Comparison of ENCODE assay signal across 9 cellular contexts in the genomic region with DNA sequence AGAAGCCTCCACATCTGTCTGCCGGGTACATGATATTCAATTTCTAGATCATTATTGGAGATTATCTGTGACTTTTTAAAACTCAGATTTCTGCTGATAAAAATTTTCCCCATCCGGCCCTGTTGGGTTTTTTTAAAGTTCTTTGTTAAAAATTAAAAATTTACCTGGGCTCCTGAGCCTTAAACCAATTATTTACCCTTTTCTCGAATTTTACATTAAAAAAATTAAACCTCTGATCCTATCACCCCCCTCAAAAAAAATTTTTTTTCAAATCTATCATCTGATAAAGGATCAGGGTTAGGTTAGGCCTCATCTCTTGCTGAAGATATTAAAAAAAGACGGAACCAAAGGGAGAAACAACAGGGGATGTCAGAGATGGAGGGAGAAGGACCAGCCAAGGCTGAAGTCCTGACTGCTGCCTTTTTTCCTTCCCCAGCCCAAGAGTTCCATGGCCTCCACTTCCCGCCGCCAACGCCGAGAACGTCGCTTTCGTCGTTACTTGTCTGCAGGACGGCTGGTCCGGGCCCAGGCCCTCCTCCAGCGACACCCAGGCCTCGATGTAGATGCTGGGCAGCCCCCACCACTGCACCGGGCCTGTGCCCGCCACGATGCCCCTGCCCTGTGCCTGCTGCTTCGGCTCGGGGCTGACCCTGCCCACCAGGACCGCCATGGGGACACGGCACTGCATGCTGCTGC. TPM values are rescaled to one million over a fixed set of nuclear protein-coding genes. Genes with fewer than 3 reads are reported as not detected.
DNase-seq lines count a peak whose midpoint lies in the region; ATAC-seq and TF ChIP-seq lines count a peak whose summit lies in the region.
"Had no signal": no experiment of that assay in that cellular context is flagged by ENCODE, and none has a peak within 500 bp of the region (broad histone marks: within the 10 kb centered on the region; RNA-seq: fewer than 3 reads in every experiment).

No MANE protein-coding gene starts in this region.

- peaks cover 15% of the 10 kb centered on the region; the same call in 1 of the 2 replicates for H3K4me1 ChIP-seq in HUES6 (ENCODE audit: control insufficient read depth, insufficient read depth, low read length)
- H3K4me1 ChIP-seq in hepatocyte (ENCODE audit: insufficient read depth), result peaks cover 10% of the 10 kb centered on the region
- peaks cover 19 to 78% (median 61%) of the 10 kb centered on the region in 6 donors for H3K4me1 ChIP-seq in spleen

- H3K9me3 ChIP-seq in HUES6 (ENCODE audit: control insufficient read depth, insufficient read depth, low read depth, low read length) (no peaks in the 10 kb centered on the region), hepatocyte (ENCODE audit: low read depth) (no peaks in the 10 kb centered on the region), spleen (no peaks in the 10 kb centered on the region)

- H3K27ac Mint-ChIP-seq in activated CD8-positive, alpha-beta T cell treated with anti-CD3 and anti-CD28 coated beads for 36 hours, result peak overlapping the region; percentile 80

- H3K36me3 ChIP-seq in HUES6 (ENCODE audit: control insufficient read depth, insufficient read depth, low read length) (peaks cover 21% of the 10 kb centered on the region), hepatocyte (replicated peaks; ENCODE audit: insufficient read depth, low read depth) (no peaks in the 10 kb centered on the region), spleen (peaks cover 0 to 28% (median 5%) of the 10 kb centered on the region in 6 donors)

- no peaks in the 10 kb centered on the region for H3K27me3 ChIP-seq in HUES6 (ENCODE audit: control insufficient read depth, insufficient read depth, low read length)
- H3K27me3 ChIP-seq in hepatocyte, result no peaks in the 10 kb centered on the region
- H3K27me3 ChIP-seq in spleen (replicated peaks in 1 of 7), result no peaks in the 10 kb centered on the region

- H4K20me1 ChIP-seq in hepatocyte (ENCODE audit: insufficient read depth, poor library complexity, severe bottlenecking), result no peaks in the 10 kb centered on the region

- CTCF ChIA-PET in activated CD8-positive, alpha-beta T cell treated with anti-CD3 and anti-CD28 coated beads for 36 hours (lab: Charles Lee), result interaction anchor here (0.9 to 56.2 kb wide), 6 partner anchors 12 to 74 kb away, joined by 3 to 2542 read pairs (median 4); a partner anchor contains a TSS

- H3K9ac ChIP-seq in HUES6 (ENCODE audit: low read length), result peak overlapping the region; percentile 45

- peaks cover 18% of the 10 kb centered on the region for H3K36me3 Mint-ChIP-seq in activated CD8-positive, alpha-beta T cell treated with anti-CD3 and anti-CD28 coated beads for 36 hours (ENCODE audit: low read depth)

- POLR2A ChIA-PET in activated CD8-positive, alpha-beta T cell treated with anti-CD3 and anti-CD28 coated beads for 36 hours (lab: Charles Lee), result interaction anchor here (0.6 to 5.0 kb wide), 10 partner anchors 12 to 147 kb away, joined by 3 to 57 read pairs (median 4); a partner anchor contains a TSS

- H3K9me3 Mint-ChIP-seq in activated CD8-positive, alpha-beta T cell treated with anti-CD3 and anti-CD28 coated beads for 36 hours, result no peaks in the 10 kb centered on the region

- no peak for TF ChIP-seq POLR2A in spleen (IDR thresholded peaks at IDR 0.05)

- H3K27ac ChIP-seq in HUES6 (ENCODE audit: low read depth, low read length), result peak overlapping the region; percentile 20; the same call in 1 of the 2 replicates
- H3K27ac ChIP-seq in hepatocyte, result peak overlapping the region; percentile 76
- peak overlapping the region; percentile 69 to 92 (median 87) for H3K27ac ChIP-seq in spleen

- H2AFZ ChIP-seq in hepatocyte, result peak overlapping the region; percentile 58

- H3K79me2 ChIP-seq in hepatocyte, result peaks cover 33% of the 10 kb centered on the region

- WGBS in hepatocyte (ENCODE audit: low lambda C conversion rate, missing lambda C conversion rate), result 80% methylated on average over 21 of the region's 23 CpGs
- WGBS in spleen, 5 donors, result 72 to 81% (median 73%) methylated on average over 23 of the region's 23 CpGs

- no peaks in the 10 kb centered on the region for H3K27me3 Mint-ChIP-seq in activated CD8-positive, alpha-beta T cell treated with anti-CD3 and anti-CD28 coated beads for 36 hours

- peak overlapping the region; percentile 85 for H3K4me2 ChIP-seq in hepatocyte

- H3K4me3 ChIP-seq in HUES6 (ENCODE audit: low read depth, low read length), result peak overlapping the region; percentile 60
- H3K4me3 ChIP-seq in hepatocyte, result peak overlapping the region; percentile 43
- H3K4me3 ChIP-seq in spleen, result peak overlapping the region; percentile 34 to 73 (median 40)

- no peak for DNase-seq in activated CD8-positive, alpha-beta T cell treated with anti-CD3 and anti-CD28 coated beads for 36 hours
- DNase-seq in hepatocyte (ENCODE audit: low spot score) (no peak), spleen (peak; percentile 87), HCEC 1CT (no peak), SW 1271 (lab: John Stamatoyannopoulos, UW) (no peak), NCI-H1417 treated with DMSO at 0.1 percent for 48 hours (lab: John Stamatoyannopoulos, UW) (no peak)

- H3K9me2 ChIP-seq in hepatocyte (replicated peaks; ENCODE audit: insufficient read depth), result no peaks in the 10 kb centered on the region

- no peak for TF ChIP-seq CTCF in activated CD8-positive, alpha-beta T cell treated with anti-CD3 and anti-CD28 coated beads for 36 hours (IDR thresholded peaks at IDR 0.05)
- no peak for TF ChIP-seq CTCF in hepatocyte (IDR thresholded peaks at IDR 0.05; ENCODE audit: poor library complexity)
- no peak for TF ChIP-seq CTCF in spleen (IDR thresholded peaks at IDR 0.05 in 8 of 11, conservative IDR thresholded peaks at IDR 0.05 in 3 of 11)

- intact Hi-C loops in activated CD8-positive, alpha-beta T cell treated with anti-CD3 and anti-CD28 coated beads for 36 hours (cut with micrococcal nuclease), result loop anchor here (1.0 to 10.0 kb wide), 4 partner anchors 34 to 187 kb away; a partner anchor contains a TSS
- intact Hi-C loops in spleen (cut with DNase I; ENCODE audit: low total_unique reads), result loop anchor here (2.0 kb wide), 1 partner anchor 51 kb away; no protein-coding TSS in a partner anchor

- H3K4me1 Mint-ChIP-seq in activated CD8-positive, alpha-beta T cell treated with anti-CD3 and anti-CD28 coated beads for 36 hours (ENCODE audit: low read depth), result peaks cover 40% of the 10 kb centered on the region

- peak overlapping the region; percentile 80 for H3K4me3 Mint-ChIP-seq in activated CD8-positive, alpha-beta T cell treated with anti-CD3 and anti-CD28 coated beads for 36 hours

- no peak for ATAC-seq in activated CD8-positive, alpha-beta T cell treated with anti-CD3 and anti-CD28 coated beads for 36 hours
- no peak for ATAC-seq in esophagus mucosa

RNA-seq across cellular contexts. Expression of a gene that starts 0.5 kb away (rescaled TPM):
- 10 to 100 TPM; 11.3 to 13.0 TPM for total RNA-seq in activated CD8-positive, alpha-beta T cell treated with anti-CD3 and anti-CD28 coated beads for 36 hours
- total RNA-seq in hepatocyte (22.7 and 28.9 TPM in 2 replicates), spleen (10 to 100 TPM; 11.0 to 36.3 (median 19.4) TPM), esophagus mucosa (13.9 TPM)
- polyA plus RNA-seq in hepatocyte (25.0 and 30.3 TPM in 2 replicates), spleen (10 to 100 TPM; 16.9 to 24.2 (median 19.3) TPM)

RNA-seq across cellular contexts. Expression of a gene that starts 1.5 kb away (rescaled TPM):
- total RNA-seq in activated CD8-positive, alpha-beta T cell treated with anti-CD3 and anti-CD28 coated beads for 36 hours, result 1 to 10 TPM in 1 of 2 experiments, under 1 TPM in 1; 0.86 to 1.1 TPM
- total RNA-seq in hepatocyte (0.63 and 0.88 TPM in 2 replicates), spleen (1 to 10 TPM; 2.0 to 3.7 (median 2.7) TPM), esophagus mucosa (not detected)
- polyA plus RNA-seq in hepatocyte (0.73 TPM in 1 of 2 replicates, not detected in the other), spleen (1 to 10 TPM; 1.9 to 2.7 (median 2.2) TPM)

RNA-seq across cellular contexts. Expression of a gene that starts 6.1 kb away (rescaled TPM):
- 100 to 1,000 TPM; 568 to 572 TPM for total RNA-seq in activated CD8-positive, alpha-beta T cell treated with anti-CD3 and anti-CD28 coated beads for 36 hours
- total RNA-seq in hepatocyte, result 207 and 287 TPM in 2 replicates
- 210 and 238 TPM in 2 replicates for polyA plus RNA-seq in hepatocyte
- total RNA-seq in spleen, result 100 to 1,000 TPM; 291 to 417 (median 354) TPM
- 100 to 1,000 TPM; 316 to 768 (median 493) TPM for polyA plus RNA-seq in spleen
- total RNA-seq in esophagus mucosa, result 174 TPM

RNA-seq across cellular contexts. Expression of a gene that starts 19.1 kb away (rescaled TPM):
- total RNA-seq in activated CD8-positive, alpha-beta T cell treated with anti-CD3 and anti-CD28 coated beads for 36 hours, result not detected
- 0.47 and 1.2 TPM in 2 replicates for total RNA-seq in hepatocyte
- polyA plus RNA-seq in hepatocyte, result 1.3 and 2.0 TPM in 2 replicates
- total RNA-seq in spleen, result not detected
- not detected for polyA plus RNA-seq in spleen
- not detected for total RNA-seq in esophagus mucosa
- total RNA-seq: LHCN-M2 had no signal

RNA-seq across cellular contexts. Expression of a gene that starts 24.2 kb away (rescaled TPM):
- 100 to 1,000 TPM; 713 to 724 TPM for total RNA-seq in activated CD8-positive, alpha-beta T cell treated with anti-CD3 and anti-CD28 coated beads for 36 hours
- total RNA-seq in hepatocyte (not detected in 2 replicates), spleen (10 to 100 TPM in 1 of 7 donors, 1 to 10 TPM in 6; 2.4 to 14.4 (median 5.1) TPM), esophagus mucosa (not detected)
- polyA plus RNA-seq in hepatocyte (not detected in 2 replicates), spleen (1 to 10 TPM; 6.8 to 9.2 (median 7.3) TPM)
- total RNA-seq: LHCN-M2 had no signal

Comparison
In these comparisons a context has a peak if more than half of its experiments do, and no peak if none do; other contexts are left out.
1. H3K27ac ChIP-seq: peak in every context shown above with its lines; median percentile 87 in spleen; 76 in hepatocyte; 20 in HUES6.